In genomic region chr12:57739914-57740538, GRCh38 we compare ENCODE assay signal across 1 cellular context.
TF ChIP-seq lines count a peak whose summit lies in the region.

No MANE protein-coding gene starts in this region.

TF ChIP-seq in neural cell, 6 proteins besides CTCF, POLR2A, EP300 and RAD21 (continued from another document):
- TF ChIP-seq, protein P1, sequence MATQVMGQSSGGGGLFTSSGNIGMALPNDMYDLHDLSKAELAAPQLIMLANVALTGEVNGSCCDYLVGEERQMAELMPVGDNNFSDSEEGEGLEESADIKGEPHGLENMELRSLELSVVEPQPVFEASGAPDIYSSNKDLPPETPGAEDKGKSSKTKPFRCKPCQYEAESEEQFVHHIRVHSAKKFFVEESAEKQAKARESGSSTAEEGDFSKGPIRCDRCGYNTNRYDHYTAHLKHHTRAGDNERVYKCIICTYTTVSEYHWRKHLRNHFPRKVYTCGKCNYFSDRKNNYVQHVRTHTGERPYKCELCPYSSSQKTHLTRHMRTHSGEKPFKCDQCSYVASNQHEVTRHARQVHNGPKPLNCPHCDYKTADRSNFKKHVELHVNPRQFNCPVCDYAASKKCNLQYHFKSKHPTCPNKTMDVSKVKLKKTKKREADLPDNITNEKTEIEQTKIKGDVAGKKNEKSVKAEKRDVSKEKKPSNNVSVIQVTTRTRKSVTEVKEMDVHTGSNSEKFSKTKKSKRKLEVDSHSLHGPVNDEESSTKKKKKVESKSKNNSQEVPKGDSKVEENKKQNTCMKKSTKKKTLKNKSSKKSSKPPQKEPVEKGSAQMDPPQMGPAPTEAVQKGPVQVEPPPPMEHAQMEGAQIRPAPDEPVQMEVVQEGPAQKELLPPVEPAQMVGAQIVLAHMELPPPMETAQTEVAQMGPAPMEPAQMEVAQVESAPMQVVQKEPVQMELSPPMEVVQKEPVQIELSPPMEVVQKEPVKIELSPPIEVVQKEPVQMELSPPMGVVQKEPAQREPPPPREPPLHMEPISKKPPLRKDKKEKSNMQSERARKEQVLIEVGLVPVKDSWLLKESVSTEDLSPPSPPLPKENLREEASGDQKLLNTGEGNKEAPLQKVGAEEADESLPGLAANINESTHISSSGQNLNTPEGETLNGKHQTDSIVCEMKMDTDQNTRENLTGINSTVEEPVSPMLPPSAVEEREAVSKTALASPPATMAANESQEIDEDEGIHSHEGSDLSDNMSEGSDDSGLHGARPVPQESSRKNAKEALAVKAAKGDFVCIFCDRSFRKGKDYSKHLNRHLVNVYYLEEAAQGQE (IDR thresholded peaks at IDR 0.05; ENCODE audit: borderline replicate concordance) = no peak
- no peak for TF ChIP-seq EZH2 (IDR thresholded peaks at IDR 0.05; ENCODE audit: borderline replicate concordance, insufficient read depth, low read length, poor library complexity, severe bottlenecking)
- no peak for TF ChIP-seq TAF1 (IDR thresholded peaks at IDR 0.05; ENCODE audit: low read depth)
- TF ChIP-seq SMC3 (conservative IDR thresholded peaks at IDR 0.05; ENCODE audit: poor library complexity) = no peak
